Comparison of ENCODE assay signal across 8 cellular contexts in genomic region chrX:130028196-130028595, GRCh38. TPM values are rescaled to one million over a fixed set of nuclear protein-coding genes. Genes with fewer than 3 reads are reported as not detected.
DNase-seq lines count a peak whose midpoint lies in the region; ATAC-seq and TF ChIP-seq lines count a peak whose summit lies in the region.

No MANE protein-coding gene starts in this region.

- TF ChIP-seq CTCF in GM12864 (IDR thresholded peaks at IDR 0.05; ENCODE audit: low read depth, low read length, missing control alignments): peak; percentile 71
- TF ChIP-seq CTCF in foreskin fibroblast (IDR thresholded peaks at IDR 0.05; ENCODE audit: low read depth, low read length): peak; percentile 36

- DNase-seq in GM12864 (ENCODE audit: low read depth) (no peak), NCI-H2107 treated with DMSO at 0.1 percent for 48 hours (lab: John Stamatoyannopoulos, UW; ENCODE audit: unreplicated experiment) (peak; percentile 5), foreskin fibroblast (peak; percentile 16 to 71), retina (peak; percentile 4), SHP77 treated with DMSO at 0.1 percent for 48 hours (lab: John Stamatoyannopoulos, UW) (no peak), occipital lobe (lab: John Stamatoyannopoulos, UW) (no peak)
- peak; percentile 61 for DNase-seq in activated T-cell treated with anti-CD3 and anti-CD28 coated beads, Interleukin-2, amount 50 U/mL, for 1 hour

- H3K4me3 ChIP-seq in GM12864 (ENCODE audit: low read depth, low read length) (no peak overlapping the region), foreskin fibroblast (ENCODE audit: low read depth in 1 of 2, low read length in 2 of 2) (no peak overlapping the region)

- ATAC-seq in GM21423 (IDR thresholded peaks at IDR 0.05; ENCODE audit: unreplicated experiment): no peak

RNA-seq across cellular contexts. Expression of gene BCORL1, which starts 45.8 kb away (rescaled TPM):
- 3.7 TPM for total RNA-seq in occipital lobe

Comparison
In these comparisons a context has a peak if more than half of its experiments do, and no peak if none do; other contexts are left out.
1. DNase-seq: peak in NCI-H2107 treated with DMSO at 0.1 percent for 48 hours (single experiment), activated T-cell treated with anti-CD3 and anti-CD28 coated beads, Interleukin-2, amount 50 U/mL, for 1 hour (single experiment), foreskin fibroblast (2 of 2) and retina (single experiment); none in GM12864 (single experiment), SHP77 treated with DMSO at 0.1 percent for 48 hours (single experiment) and occipital lobe (single experiment).